In genomic region chr4:139642364-139642763, GRCh38 we compare ENCODE assay signal across 27 cellular contexts. TPM values are rescaled to one million over a fixed set of nuclear protein-coding genes. Genes with fewer than 3 reads are reported as not detected.
A peak's percentile ranks its signal among the peaks of the same experiment; 100 is the strongest.
DNase-seq lines count a peak whose midpoint lies in the region; ATAC-seq, FAIRE-seq and TF ChIP-seq lines count a peak whose summit lies in the region.
"Had no signal": no experiment of that assay in that cellular context is flagged by ENCODE, and none has a peak within 500 bp of the region (broad histone marks: within the 10 kb centered on the region; RNA-seq: fewer than 3 reads in every experiment).

No MANE protein-coding gene starts in this region.

- TF ChIP-seq CTCF in A549 (IDR thresholded peaks at IDR 0.05) (no peak), GM23338 (conservative IDR thresholded peaks at IDR 0.05; ENCODE audit: low read depth in 2 of 2) (no peak), astrocyte of the spinal cord (IDR thresholded peaks at IDR 0.05; ENCODE audit: low read depth, low read length) (no peak), foreskin fibroblast (IDR thresholded peaks at IDR 0.05; ENCODE audit: low read depth, low read length) (no peak)

- no peaks in the 10 kb centered on the region for H3K79me2 ChIP-seq in GM23338 (replicated peaks; ENCODE audit: insufficient read depth)

- H3K27ac ChIP-seq in A549 (peak overlapping the region; percentile 82 to 87), GM23338 (ENCODE audit: low read depth) (no peak overlapping the region)
- H3K27ac ChIP-seq: sigmoid colon, SJCRH30 had no signal

- no peaks in the 10 kb centered on the region; the same call in 1 of the 2 replicates for H3K36me3 ChIP-seq in GM23338 (ENCODE audit: insufficient read depth)
- H3K36me3 ChIP-seq: sigmoid colon, SJCRH30 had no signal

- in situ Hi-C loops in astrocyte of the spinal cord (cut with HindIII; ENCODE audit: low sequenced_read_pairs), result no loop called here

- no peaks in the 10 kb centered on the region for H3K27me3 ChIP-seq in GM23338 (ENCODE audit: insufficient read depth)
- H3K27me3 ChIP-seq: sigmoid colon, SJCRH30 had no signal

- no peak for TF ChIP-seq EP300 in A549 (IDR thresholded peaks at IDR 0.05)

- no peak for TF ChIP-seq POLR2A in A549 (IDR thresholded peaks at IDR 0.05; ENCODE audit: low read length)

- no peak overlapping the region for H3K4me3 Mint-ChIP-seq in GM23338
- H3K4me3 Mint-ChIP-seq: activated naive CD8-positive, alpha-beta T cell treated with anti-CD3 and anti-CD28 coated beads, Interleukin-2, amount 50 U/mL, for 24 hours; CD4-positive, alpha-beta T cell; central memory CD8-positive, alpha-beta T cell; stimulated activated naive CD8-positive, alpha-beta T cell treated with anti-CD3 and anti-CD28 coated beads, Interleukin-15, Interleukin-2, amounts not matched to agents 100 ng/mL and 50 ng/mL, for 24 hours had no signal

- 0 out of 2 replicates have a peak, but pooled peaks cover 2% of the 10 kb centered on the region for H3K9me2 ChIP-seq in GM23338 (ENCODE audit: insufficient read depth)

- H3K36me3 Mint-ChIP-seq in GM23338 (ENCODE audit: low read depth), result peaks cover 6% of the 10 kb centered on the region; the same call in 1 of the 3 replicates

- POLR2A ChIA-PET in A549 (lab: Yijun Ruan, JAX), result no interaction called here

- H3F3A ChIP-seq in GM23338 (replicated peaks; ENCODE audit: low read depth), result no peaks in the 10 kb centered on the region

- H3K27ac Mint-ChIP-seq in GM23338, result no peak overlapping the region
- H3K27ac Mint-ChIP-seq: activated naive CD8-positive, alpha-beta T cell treated with anti-CD3 and anti-CD28 coated beads, Interleukin-2, amount 50 U/mL, for 24 hours; activated T-helper 2 cell treated with anti-CD3 and anti-CD28 coated beads, Interferon-gamma antibody, Interleukin-2, Interleukin-4, amounts not matched to agents 10 μg/mL and 5 μg/mL and 100 μg/mL, durations not matched to agents 14 hours and 24 hours and 36 hours; CD4-positive, alpha-beta T cell; stimulated activated naive CD8-positive, alpha-beta T cell treated with anti-CD3 and anti-CD28 coated beads, Interleukin-15, Interleukin-2, amounts not matched to agents 100 ng/mL and 50 ng/mL, for 24 hours had no signal

- DNase-seq in A549 (ENCODE audit: low read depth in 1 of 2, low spot score in 1 of 2) (peak in 1 of 2 experiments; percentile 19), GM23338 (ENCODE audit: low spot score) (no peak), astrocyte of the spinal cord (ENCODE audit: low read depth, low spot score) (peak; percentile 57), foreskin fibroblast (peak; percentile 63 to 83), iPS-NIHi11 (ENCODE audit: low spot score) (no peak), left cardiac atrium (no peak), mucosa of gallbladder (ENCODE audit: low spot score) (no peak)
- DNase-seq: activated CD4-positive, alpha-beta T cell treated with anti-CD3 and anti-CD28 coated beads for 1 hour; activated naive CD8-positive, alpha-beta T cell treated with anti-CD3 and anti-CD28 coated beads, Interleukin-2, amount 50 U/mL, for 24 hours; CD4-positive, alpha-beta T cell; DMS79; effector CD8-positive, alpha-beta T cell; mucosa of descending colon; NCI-H1105; NCI-H774; occipital lobe; OCI-M1; sigmoid colon; SJCRH30; stimulated activated CD4-positive, alpha-beta T cell treated with anti-CD3 and anti-CD28 coated beads, Interleukin-2, amount 100 ng/mL, for 24 hours had no signal

- H3K9me3 Mint-ChIP-seq in GM23338, result peaks cover 14% of the 10 kb centered on the region

- intact Hi-C loops in left cardiac atrium (cut with DNase I), result no loop called here

- peaks cover 4% of the 10 kb centered on the region; the same call in 1 of the 3 replicates for H3K9me3 ChIP-seq in A549
- H3K9me3 ChIP-seq: SJCRH30 had no signal

- peaks cover 3% of the 10 kb centered on the region; the same call in 2 of the 3 replicates for H3K4me1 Mint-ChIP-seq in GM23338
- H3K4me1 Mint-ChIP-seq: activated naive CD8-positive, alpha-beta T cell treated with anti-CD3 and anti-CD28 coated beads, Interleukin-2, amount 50 U/mL, for 24 hours; central memory CD8-positive, alpha-beta T cell had no signal

- peaks cover 67% of the 10 kb centered on the region for H3K4me1 ChIP-seq in A549
- no peaks in the 10 kb centered on the region for H3K4me1 ChIP-seq in GM23338 (ENCODE audit: insufficient read depth)
- H3K4me1 ChIP-seq: sigmoid colon had no signal

- H3K4me2 ChIP-seq in A549 (peak overlapping the region; percentile 55; the same call in 1 of the 3 replicates), GM23338 (no peak overlapping the region)

- no peak overlapping the region for H3K4me3 ChIP-seq in A549
- no peak overlapping the region for H3K4me3 ChIP-seq in GM23338
- no peak overlapping the region for H3K4me3 ChIP-seq in astrocyte of the spinal cord (ENCODE audit: low read depth, low read length)
- H3K4me3 ChIP-seq in foreskin fibroblast (ENCODE audit: low read depth in 1 of 2, low read length in 2 of 2), result no peak overlapping the region
- H3K4me3 ChIP-seq: mucosa of descending colon, sigmoid colon, SJCRH30 had no signal

- H4K20me1 ChIP-seq in GM23338 (replicated peaks; ENCODE audit: insufficient read depth), result no peaks in the 10 kb centered on the region

- TF ChIP-seq RAD21 in A549 (conservative IDR thresholded peaks at IDR 0.05 in 1 of 2, IDR thresholded peaks at IDR 0.05 in 1 of 2), result no peak

- ATAC-seq in A549, result peak in 1 of 2 experiments; percentile 13; a peak in 2 of 6 replicates
- ATAC-seq in GM23338, result no peak
- no peak for ATAC-seq in GM21825 (IDR thresholded peaks at IDR 0.05; ENCODE audit: unreplicated experiment)
- ATAC-seq in left cardiac atrium, result no peak
- ATAC-seq: activated naive CD8-positive, alpha-beta T cell treated with anti-CD3 and anti-CD28 coated beads, Interleukin-2, amount 50 U/mL, for 24 hours; left lobe of liver; mucosa of descending colon had no signal

- CTCF ChIA-PET in A549 (lab: Yijun Ruan, JAX), result interaction anchor here (0.9 to 13.0 kb wide), 5 partner anchors 9 to 38 kb away, joined by 3 to 109 read pairs (median 8); no protein-coding TSS in a partner anchor

- WGBS in A549 (ENCODE audit: missing lambda C conversion rate), result 61% methylated on average over 2 of the region's 2 CpGs

- H2AFZ ChIP-seq in GM23338, result 0 out of 2 replicates have a peak overlapping the region, but pooled peaks have one; percentile 23

- H3K27me3 Mint-ChIP-seq in GM23338 (ENCODE audit: insufficient read depth, low read depth, poor library complexity), result peaks cover 10% of the 10 kb centered on the region
- H3K27me3 Mint-ChIP-seq: central memory CD8-positive, alpha-beta T cell; stimulated activated naive CD8-positive, alpha-beta T cell treated with anti-CD3 and anti-CD28 coated beads, Interleukin-15, Interleukin-2, amounts not matched to agents 100 ng/mL and 50 ng/mL, for 24 hours had no signal

- no peak for FAIRE-seq in A549 (lab: Jason Lieb, UNC)
- FAIRE-seq: A204.1, H1 had no signal

TF ChIP-seq in A549, 52 proteins besides CTCF, POLR2A, EP300 and RAD21:
- TF ChIP-seq SMC3 (IDR thresholded peaks at IDR 0.05), result no peak

TF ChIP-seq in GM23338, 12 proteins besides CTCF, POLR2A, EP300 and RAD21:
- TF ChIP-seq ZNF331 (CRISPR knock-in tag; IDR thresholded peaks at IDR 0.05; ENCODE audit: low read depth) (no peak), EZH2 (IDR thresholded peaks at IDR 0.05; ENCODE audit: low read depth, unreplicated experiment) (no peak), STAT1 (IDR thresholded peaks at IDR 0.05; ENCODE audit: unreplicated experiment) (no peak), NANOG (IDR thresholded peaks at IDR 0.05; ENCODE audit: borderline replicate concordance) (no peak)

RNA-seq across cellular contexts. Expression of gene MGST2, which starts 23.3 kb away (rescaled TPM):
- polyA plus RNA-seq in A549 (2011; rRNA removed) (61.1 and 62.1 TPM in 2 replicates), A549 (2017; fragmentation: RNase III; extraction: RNeasy Plus Mini Kit Qiagen cat#74134 plus additional on column Dnase treatment) (44.0 to 45.7 TPM (median 45.0 TPM) in 3 replicates), GM23338 (2016; fragmentation: Nextera tagmentation; extraction: Ambion mirVana) (19.1 and 19.5 TPM in 2 replicates)
- polyA plus RNA-seq in A549 (2012; cell fraction: cytosol; rRNA removed), result 22.9 and 26.6 TPM in 2 replicates
- polyA plus RNA-seq in A549 (2012; cell fraction: nucleus; rRNA removed), result 12.1 and 21.3 TPM in 2 replicates
- polyA minus RNA-seq in A549 (2011; rRNA and poly(A)+ RNA removed), result 9.5 and 14.6 TPM in 2 replicates
- 4.6 and 8.3 TPM in 2 replicates for total RNA-seq in GM23338 (2014; rRNA removed; shearing (Covaris generic))
- total RNA-seq in left cardiac atrium (10 to 100 TPM; 87.4 to 95.1 TPM), mucosa of gallbladder (194 TPM)

Comparison
In these comparisons a context has a peak if more than half of its experiments do, and no peak if none do; other contexts are left out.
1. DNase-seq: peak in astrocyte of the spinal cord (single experiment) and foreskin fibroblast (2 of 2); none in GM23338 (single experiment), iPS-NIHi11 (single experiment), left cardiac atrium (single experiment) and mucosa of gallbladder (single experiment).